ENCODE assay signal across 9 cellular contexts in the genomic region with DNA sequence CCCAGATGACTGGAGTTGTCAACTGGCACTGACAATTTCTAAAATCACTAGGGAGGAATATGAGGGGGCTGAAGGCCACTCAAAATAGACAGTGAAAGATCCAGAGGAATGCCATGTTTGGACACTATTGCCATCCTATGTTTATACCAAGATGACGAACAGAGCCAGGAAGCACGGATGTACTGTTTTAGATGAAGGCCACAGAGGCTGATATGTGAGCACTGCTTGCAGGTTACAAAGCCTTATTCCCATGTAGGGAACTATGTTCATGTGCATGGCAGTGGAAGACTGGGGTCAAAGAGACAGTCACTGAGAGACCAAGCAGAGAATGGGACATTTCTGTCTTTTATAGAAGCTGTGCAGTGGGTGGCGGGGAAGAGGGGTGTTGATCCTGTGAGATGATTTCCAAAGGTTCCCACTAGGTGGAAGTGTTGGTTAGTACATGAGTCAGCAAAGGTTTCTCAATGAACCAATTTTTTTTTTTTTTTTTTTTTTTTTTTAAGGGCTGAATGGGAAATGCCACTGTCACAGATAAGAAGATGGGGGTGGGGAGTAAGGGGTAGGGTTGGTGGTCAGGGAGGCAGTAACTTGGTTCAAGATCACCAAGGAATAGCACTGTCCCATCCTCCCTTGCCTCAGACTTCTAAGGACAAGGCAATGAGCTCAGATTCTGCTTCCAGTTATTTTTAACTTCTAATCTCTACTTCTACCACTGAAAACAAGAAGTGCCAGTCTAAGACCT. TPM values are rescaled to one million over a fixed set of nuclear protein-coding genes. Genes with fewer than 3 reads are reported as not detected.
DNase-seq lines count a peak whose midpoint lies in the region; ATAC-seq, FAIRE-seq and TF ChIP-seq lines count a peak whose summit lies in the region.
"Had no signal": no experiment of that assay in that cellular context is flagged by ENCODE, and none has a peak within 500 bp of the region (broad histone marks: within the 10 kb centered on the region; RNA-seq: fewer than 3 reads in every experiment).

No MANE protein-coding gene starts in this region.

- no peaks in the 10 kb centered on the region for H3K36me3 ChIP-seq in DOHH2 (ENCODE audit: control insufficient read depth, low read length)
- no peaks in the 10 kb centered on the region for H3K36me3 ChIP-seq in esophagus muscularis mucosa

- H3K4me3 ChIP-seq in DOHH2 (ENCODE audit: low read length), result no peak overlapping the region
- no peak overlapping the region for H3K4me3 ChIP-seq in esophagus muscularis mucosa

- H3K27me3 ChIP-seq in DOHH2 (ENCODE audit: control insufficient read depth, low read length), result peaks cover 3% of the 10 kb centered on the region; the same call in 1 of the 2 replicates
- H3K27me3 ChIP-seq in esophagus muscularis mucosa, result no peaks in the 10 kb centered on the region

- H3K4me1 ChIP-seq in DOHH2 (ENCODE audit: control insufficient read depth, low read length), result no peaks in the 10 kb centered on the region
- H3K4me1 ChIP-seq in esophagus muscularis mucosa, result peaks cover 8 to 27% (median 20%) of the 10 kb centered on the region in 4 donors

- no peak for TF ChIP-seq EP300 in esophagus muscularis mucosa (IDR thresholded peaks at IDR 0.05)

- no peaks in the 10 kb centered on the region for H3K9me2 ChIP-seq in DOHH2 (replicated peaks; ENCODE audit: control insufficient read depth, low read length)

- H3K27ac ChIP-seq in DOHH2 (ENCODE audit: low read depth, low read length), result no peak overlapping the region
- H3K27ac ChIP-seq in esophagus muscularis mucosa (replicated peaks in 1 of 4), result peak overlapping the region in 3 of 4 donors; percentile 34 to 47 (median 39)

- TF ChIP-seq POLR2A in esophagus muscularis mucosa (IDR thresholded peaks at IDR 0.05; ENCODE audit: low read depth) (no peak), GM18505 (IDR thresholded peaks at IDR 0.05; ENCODE audit: borderline replicate concordance, extremely low read depth, insufficient read depth, insufficient read length) (no peak)

- H3K4me2 ChIP-seq in DOHH2 (ENCODE audit: low read length), result no peak overlapping the region

- no peaks in the 10 kb centered on the region for H3K9me3 ChIP-seq in DOHH2 (ENCODE audit: control insufficient read depth, insufficient read depth, low read length)
- H3K9me3 ChIP-seq in esophagus muscularis mucosa, result no peaks in the 10 kb centered on the region

- DNase-seq in HuH-7.5 (ENCODE audit: low spot score) (peak; percentile 18), RCC 7860 (ENCODE audit: low spot score) (peak; percentile 15), esophagus muscularis mucosa (ENCODE audit: extremely low spot score) (peak; percentile 64), myocyte (ENCODE audit: low read depth) (peak; percentile 54), T-helper 9 cell (no peak)
- DNase-seq: activated B cell treated with CpG ODN at 0.5 μM for 24 hours had no signal

- 41% methylated on average over 3 of the region's 3 CpGs for WGBS in esophagus muscularis mucosa

- intact Hi-C loops in esophagus muscularis mucosa (cut with DNase I), result loop anchor here (5.0 to 10.0 kb wide), 2 partner anchors 326 to 1044 kb away; no protein-coding TSS in a partner anchor

- H4K20me1 ChIP-seq in DOHH2 (ENCODE audit: control insufficient read depth, insufficient read depth, low read depth, low read length), result no peaks in the 10 kb centered on the region

- ATAC-seq in GM18867 (IDR thresholded peaks at IDR 0.05; ENCODE audit: unreplicated experiment) (no peak), GM18505 (IDR thresholded peaks at IDR 0.05; ENCODE audit: unreplicated experiment) (no peak)

- no peaks in the 10 kb centered on the region for H3K79me2 ChIP-seq in DOHH2 (ENCODE audit: control insufficient read depth, low read length)

- peak; percentile 38 for TF ChIP-seq CTCF in DOHH2 (IDR thresholded peaks at IDR 0.05; ENCODE audit: low read depth, low read length, poor library complexity, severe bottlenecking)
- peak; percentile 55 to 65 (median 59) for TF ChIP-seq CTCF in esophagus muscularis mucosa (IDR thresholded peaks at IDR 0.05)

- no peak for FAIRE-seq in RCC 7860 (lab: Jason Lieb, UNC)

- no peaks in the 10 kb centered on the region for H3F3A ChIP-seq in DOHH2 (ENCODE audit: control insufficient read depth, insufficient read depth)

RNA-seq across cellular contexts. Expression of gene MOCS1, which starts 46.7 kb away (rescaled TPM):
- total RNA-seq in esophagus muscularis mucosa (10 to 100 TPM; 19.1 to 37.3 (median 28.0) TPM), myocyte (12.8 and 14.6 TPM in 2 replicates)
- polyA plus RNA-seq in myocyte (2012), result 13.6 TPM
